In the genomic region with DNA sequence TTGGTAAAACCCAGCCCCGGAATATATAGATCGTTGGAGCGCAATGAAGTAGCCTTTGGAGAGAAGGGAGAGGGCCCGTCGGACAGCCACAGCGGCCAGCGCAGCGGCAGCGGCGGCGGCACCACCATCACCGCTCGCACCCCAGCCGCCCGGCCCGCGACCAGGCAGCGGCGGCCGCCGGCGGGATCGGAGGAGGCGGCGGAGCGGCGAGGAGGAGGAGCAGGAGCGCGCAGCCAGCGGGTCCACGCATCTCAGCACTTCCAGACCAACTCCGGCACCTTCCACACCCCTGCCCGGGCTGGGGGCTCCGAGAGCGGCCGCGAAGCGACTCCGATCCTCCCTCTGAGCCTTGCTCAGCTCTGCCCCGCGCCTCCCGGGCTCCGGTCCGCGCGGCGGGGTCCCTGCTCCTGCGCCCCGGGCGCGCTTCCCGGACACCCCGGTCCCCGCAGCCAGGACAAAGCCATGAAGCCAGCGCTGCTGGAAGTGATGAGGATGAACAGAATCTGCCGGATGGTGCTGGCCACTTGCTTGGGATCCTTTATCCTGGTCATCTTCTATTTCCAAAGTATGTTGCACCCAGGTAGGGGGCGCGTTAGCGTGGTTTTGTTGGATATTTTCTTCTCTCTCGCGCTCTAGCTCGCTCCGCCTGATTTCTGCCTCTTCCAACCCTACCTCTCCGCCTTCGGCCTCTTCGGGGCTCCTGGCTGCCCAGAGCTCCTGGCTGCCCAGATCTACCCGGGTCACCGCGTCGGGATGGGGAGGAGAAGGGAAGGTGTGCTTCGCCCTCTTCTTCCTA, we compare ENCODE assay signal across 1 cellular context.
A peak's percentile ranks its signal among the peaks of the same experiment; 100 is the strongest.
TF ChIP-seq lines count a peak whose summit lies in the region.

No MANE protein-coding gene starts in this region.

TF ChIP-seq in K562, 482 proteins besides CTCF, POLR2A, EP300 and RAD21 (continued from another document and continues in another):
- no peak for TF ChIP-seq BRCA1 (IDR thresholded peaks at IDR 0.05)
- TF ChIP-seq BRCA1 (CRISPR knock-in tag; IDR thresholded peaks at IDR 0.05): no peak
- TF ChIP-seq SRF (CRISPR knock-in tag; IDR thresholded peaks at IDR 0.05): no peak
- no peak for TF ChIP-seq FUS (optimal IDR thresholded peaks at IDR 0.05; ENCODE audit: low read depth, low read length)
- TF ChIP-seq CC2D1A (IDR thresholded peaks at IDR 0.05): peak; percentile 57; the same call in 1 of the 2 replicates
- TF ChIP-seq, protein P1, sequence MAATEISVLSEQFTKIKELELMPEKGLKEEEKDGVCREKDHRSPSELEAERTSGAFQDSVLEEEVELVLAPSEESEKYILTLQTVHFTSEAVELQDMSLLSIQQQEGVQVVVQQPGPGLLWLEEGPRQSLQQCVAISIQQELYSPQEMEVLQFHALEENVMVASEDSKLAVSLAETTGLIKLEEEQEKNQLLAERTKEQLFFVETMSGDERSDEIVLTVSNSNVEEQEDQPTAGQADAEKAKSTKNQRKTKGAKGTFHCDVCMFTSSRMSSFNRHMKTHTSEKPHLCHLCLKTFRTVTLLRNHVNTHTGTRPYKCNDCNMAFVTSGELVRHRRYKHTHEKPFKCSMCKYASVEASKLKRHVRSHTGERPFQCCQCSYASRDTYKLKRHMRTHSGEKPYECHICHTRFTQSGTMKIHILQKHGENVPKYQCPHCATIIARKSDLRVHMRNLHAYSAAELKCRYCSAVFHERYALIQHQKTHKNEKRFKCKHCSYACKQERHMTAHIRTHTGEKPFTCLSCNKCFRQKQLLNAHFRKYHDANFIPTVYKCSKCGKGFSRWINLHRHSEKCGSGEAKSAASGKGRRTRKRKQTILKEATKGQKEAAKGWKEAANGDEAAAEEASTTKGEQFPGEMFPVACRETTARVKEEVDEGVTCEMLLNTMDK (IDR thresholded peaks at IDR 0.05; ENCODE audit: borderline replicate concordance, insufficient read depth, low read depth, low read length, poor library complexity, severe bottlenecking): peak; percentile 87
- TF ChIP-seq ZNF24 (IDR thresholded peaks at IDR 0.05): 0 out of 2 replicates have a peak, but pooled peaks have one; percentile 2
- TF ChIP-seq, protein P2, sequence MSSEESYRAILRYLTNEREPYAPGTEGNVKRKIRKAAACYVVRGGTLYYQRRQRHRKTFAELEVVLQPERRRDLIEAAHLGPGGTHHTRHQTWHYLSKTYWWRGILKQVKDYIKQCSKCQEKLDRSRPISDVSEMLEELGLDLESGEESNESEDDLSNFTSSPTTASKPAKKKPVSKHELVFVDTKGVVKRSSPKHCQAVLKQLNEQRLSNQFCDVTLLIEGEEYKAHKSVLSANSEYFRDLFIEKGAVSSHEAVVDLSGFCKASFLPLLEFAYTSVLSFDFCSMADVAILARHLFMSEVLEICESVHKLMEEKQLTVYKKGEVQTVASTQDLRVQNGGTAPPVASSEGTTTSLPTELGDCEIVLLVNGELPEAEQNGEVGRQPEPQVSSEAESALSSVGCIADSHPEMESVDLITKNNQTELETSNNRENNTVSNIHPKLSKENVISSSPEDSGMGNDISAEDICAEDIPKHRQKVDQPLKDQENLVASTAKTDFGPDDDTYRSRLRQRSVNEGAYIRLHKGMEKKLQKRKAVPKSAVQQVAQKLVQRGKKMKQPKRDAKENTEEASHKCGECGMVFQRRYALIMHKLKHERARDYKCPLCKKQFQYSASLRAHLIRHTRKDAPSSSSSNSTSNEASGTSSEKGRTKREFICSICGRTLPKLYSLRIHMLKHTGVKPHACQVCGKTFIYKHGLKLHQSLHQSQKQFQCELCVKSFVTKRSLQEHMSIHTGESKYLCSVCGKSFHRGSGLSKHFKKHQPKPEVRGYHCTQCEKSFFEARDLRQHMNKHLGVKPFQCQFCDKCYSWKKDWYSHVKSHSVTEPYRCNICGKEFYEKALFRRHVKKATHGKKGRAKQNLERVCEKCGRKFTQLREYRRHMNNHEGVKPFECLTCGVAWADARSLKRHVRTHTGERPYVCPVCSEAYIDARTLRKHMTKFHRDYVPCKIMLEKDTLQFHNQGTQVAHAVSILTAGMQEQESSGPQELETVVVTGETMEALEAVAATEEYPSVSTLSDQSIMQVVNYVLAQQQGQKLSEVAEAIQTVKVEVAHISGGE (CRISPR knock-in tag; IDR thresholded peaks at IDR 0.05): 0 out of 6 replicates have a peak, but pooled peaks of 1 of the 3 experiments have one; percentile 36
- TF ChIP-seq SMARCE1 (IDR thresholded peaks at IDR 0.05): peak; percentile 76; the same call in 1 of the 2 replicates
- TF ChIP-seq PML (IDR thresholded peaks at IDR 0.05; ENCODE audit: low read length): peak; percentile 36; the same call in 1 of the 2 replicates
- no peak for TF ChIP-seq CHCHD3 (CRISPR knock-in tag; IDR thresholded peaks at IDR 0.05)
- TF ChIP-seq, protein P3, sequence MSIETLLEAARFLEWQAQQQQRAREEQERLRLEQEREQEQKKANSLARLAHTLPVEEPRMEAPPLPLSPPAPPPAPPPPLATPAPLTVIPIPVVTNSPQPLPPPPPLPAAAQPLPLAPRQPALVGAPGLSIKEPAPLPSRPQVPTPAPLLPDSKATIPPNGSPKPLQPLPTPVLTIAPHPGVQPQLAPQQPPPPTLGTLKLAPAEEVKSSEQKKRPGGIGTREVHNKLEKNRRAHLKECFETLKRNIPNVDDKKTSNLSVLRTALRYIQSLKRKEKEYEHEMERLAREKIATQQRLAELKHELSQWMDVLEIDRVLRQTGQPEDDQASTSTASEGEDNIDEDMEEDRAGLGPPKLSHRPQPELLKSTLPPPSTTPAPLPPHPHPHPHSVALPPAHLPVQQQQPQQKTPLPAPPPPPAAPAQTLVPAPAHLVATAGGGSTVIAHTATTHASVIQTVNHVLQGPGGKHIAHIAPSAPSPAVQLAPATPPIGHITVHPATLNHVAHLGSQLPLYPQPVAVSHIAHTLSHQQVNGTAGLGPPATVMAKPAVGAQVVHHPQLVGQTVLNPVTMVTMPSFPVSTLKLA (conservative IDR thresholded peaks at IDR 0.05): 0 out of 4 replicates have a peak, but pooled peaks of 1 of the 2 experiments have one; percentile 27
- TF ChIP-seq, protein P4, sequence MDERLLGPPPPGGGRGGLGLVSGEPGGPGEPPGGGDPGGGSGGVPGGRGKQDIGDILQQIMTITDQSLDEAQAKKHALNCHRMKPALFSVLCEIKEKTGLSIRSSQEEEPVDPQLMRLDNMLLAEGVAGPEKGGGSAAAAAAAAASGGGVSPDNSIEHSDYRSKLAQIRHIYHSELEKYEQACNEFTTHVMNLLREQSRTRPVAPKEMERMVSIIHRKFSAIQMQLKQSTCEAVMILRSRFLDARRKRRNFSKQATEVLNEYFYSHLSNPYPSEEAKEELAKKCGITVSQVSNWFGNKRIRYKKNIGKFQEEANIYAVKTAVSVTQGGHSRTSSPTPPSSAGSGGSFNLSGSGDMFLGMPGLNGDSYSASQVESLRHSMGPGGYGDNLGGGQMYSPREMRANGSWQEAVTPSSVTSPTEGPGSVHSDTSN (CRISPR knock-in tag; IDR thresholded peaks at IDR 0.05; ENCODE audit: low read depth): no peak
- TF ChIP-seq, protein P4 (tag; conservative IDR thresholded peaks at IDR 0.05; ENCODE audit: low read depth): no peak
- no peak for TF ChIP-seq ZNF696 (CRISPR knock-in tag; conservative IDR thresholded peaks at IDR 0.05)
- 0 out of 2 replicates have a peak, but pooled peaks have one; percentile 1 for TF ChIP-seq EP400 (IDR thresholded peaks at IDR 0.05)
- TF ChIP-seq POLR2G (IDR thresholded peaks at IDR 0.05; ENCODE audit: low read depth, low read length): peak; percentile 98
- TF ChIP-seq, protein P5, sequence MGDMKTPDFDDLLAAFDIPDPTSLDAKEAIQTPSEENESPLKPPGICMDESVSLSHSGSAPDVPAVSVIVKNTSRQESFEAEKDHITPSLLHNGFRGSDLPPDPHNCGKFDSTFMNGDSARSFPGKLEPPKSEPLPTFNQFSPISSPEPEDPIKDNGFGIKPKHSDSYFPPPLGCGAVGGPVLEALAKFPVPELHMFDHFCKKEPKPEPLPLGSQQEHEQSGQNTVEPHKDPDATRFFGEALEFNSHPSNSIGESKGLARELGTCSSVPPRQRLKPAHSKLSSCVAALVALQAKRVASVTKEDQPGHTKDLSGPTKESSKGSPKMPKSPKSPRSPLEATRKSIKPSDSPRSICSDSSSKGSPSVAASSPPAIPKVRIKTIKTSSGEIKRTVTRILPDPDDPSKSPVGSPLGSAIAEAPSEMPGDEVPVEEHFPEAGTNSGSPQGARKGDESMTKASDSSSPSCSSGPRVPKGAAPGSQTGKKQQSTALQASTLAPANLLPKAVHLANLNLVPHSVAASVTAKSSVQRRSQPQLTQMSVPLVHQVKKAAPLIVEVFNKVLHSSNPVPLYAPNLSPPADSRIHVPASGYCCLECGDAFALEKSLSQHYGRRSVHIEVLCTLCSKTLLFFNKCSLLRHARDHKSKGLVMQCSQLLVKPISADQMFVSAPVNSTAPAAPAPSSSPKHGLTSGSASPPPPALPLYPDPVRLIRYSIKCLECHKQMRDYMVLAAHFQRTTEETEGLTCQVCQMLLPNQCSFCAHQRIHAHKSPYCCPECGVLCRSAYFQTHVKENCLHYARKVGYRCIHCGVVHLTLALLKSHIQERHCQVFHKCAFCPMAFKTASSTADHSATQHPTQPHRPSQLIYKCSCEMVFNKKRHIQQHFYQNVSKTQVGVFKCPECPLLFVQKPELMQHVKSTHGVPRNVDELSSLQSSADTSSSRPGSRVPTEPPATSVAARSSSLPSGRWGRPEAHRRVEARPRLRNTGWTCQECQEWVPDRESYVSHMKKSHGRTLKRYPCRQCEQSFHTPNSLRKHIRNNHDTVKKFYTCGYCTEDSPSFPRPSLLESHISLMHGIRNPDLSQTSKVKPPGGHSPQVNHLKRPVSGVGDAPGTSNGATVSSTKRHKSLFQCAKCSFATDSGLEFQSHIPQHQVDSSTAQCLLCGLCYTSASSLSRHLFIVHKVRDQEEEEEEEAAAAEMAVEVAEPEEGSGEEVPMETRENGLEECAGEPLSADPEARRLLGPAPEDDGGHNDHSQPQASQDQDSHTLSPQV (IDR thresholded peaks at IDR 0.05): 0 out of 2 replicates have a peak, but pooled peaks have one; percentile 18
- TF ChIP-seq MTA3 (IDR thresholded peaks at IDR 0.05; ENCODE audit: borderline replicate concordance): no peak
- TF ChIP-seq NR2C2 (CRISPR knock-in tag; IDR thresholded peaks at IDR 0.05): no peak
- TF ChIP-seq NR2C2 (tag; IDR thresholded peaks at IDR 0.05): 0 out of 2 replicates have a peak, but pooled peaks have one; percentile 13
- peak; percentile 57 for TF ChIP-seq BRD9 (IDR thresholded peaks at IDR 0.05; ENCODE audit: low read depth, partially characterized antibody)
- TF ChIP-seq, protein P6, sequence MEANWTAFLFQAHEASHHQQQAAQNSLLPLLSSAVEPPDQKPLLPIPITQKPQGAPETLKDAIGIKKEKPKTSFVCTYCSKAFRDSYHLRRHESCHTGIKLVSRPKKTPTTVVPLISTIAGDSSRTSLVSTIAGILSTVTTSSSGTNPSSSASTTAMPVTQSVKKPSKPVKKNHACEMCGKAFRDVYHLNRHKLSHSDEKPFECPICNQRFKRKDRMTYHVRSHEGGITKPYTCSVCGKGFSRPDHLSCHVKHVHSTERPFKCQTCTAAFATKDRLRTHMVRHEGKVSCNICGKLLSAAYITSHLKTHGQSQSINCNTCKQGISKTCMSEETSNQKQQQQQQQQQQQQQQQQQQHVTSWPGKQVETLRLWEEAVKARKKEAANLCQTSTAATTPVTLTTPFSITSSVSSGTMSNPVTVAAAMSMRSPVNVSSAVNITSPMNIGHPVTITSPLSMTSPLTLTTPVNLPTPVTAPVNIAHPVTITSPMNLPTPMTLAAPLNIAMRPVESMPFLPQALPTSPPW (CRISPR knock-in tag; IDR thresholded peaks at IDR 0.05): 0 out of 2 replicates have a peak, but pooled peaks have one; percentile 47
- TF ChIP-seq NEUROD1 (IDR thresholded peaks at IDR 0.05; ENCODE audit: borderline replicate concordance, low read depth, low read length, partially characterized antibody): peak; percentile 8
- TF ChIP-seq, protein P7, sequence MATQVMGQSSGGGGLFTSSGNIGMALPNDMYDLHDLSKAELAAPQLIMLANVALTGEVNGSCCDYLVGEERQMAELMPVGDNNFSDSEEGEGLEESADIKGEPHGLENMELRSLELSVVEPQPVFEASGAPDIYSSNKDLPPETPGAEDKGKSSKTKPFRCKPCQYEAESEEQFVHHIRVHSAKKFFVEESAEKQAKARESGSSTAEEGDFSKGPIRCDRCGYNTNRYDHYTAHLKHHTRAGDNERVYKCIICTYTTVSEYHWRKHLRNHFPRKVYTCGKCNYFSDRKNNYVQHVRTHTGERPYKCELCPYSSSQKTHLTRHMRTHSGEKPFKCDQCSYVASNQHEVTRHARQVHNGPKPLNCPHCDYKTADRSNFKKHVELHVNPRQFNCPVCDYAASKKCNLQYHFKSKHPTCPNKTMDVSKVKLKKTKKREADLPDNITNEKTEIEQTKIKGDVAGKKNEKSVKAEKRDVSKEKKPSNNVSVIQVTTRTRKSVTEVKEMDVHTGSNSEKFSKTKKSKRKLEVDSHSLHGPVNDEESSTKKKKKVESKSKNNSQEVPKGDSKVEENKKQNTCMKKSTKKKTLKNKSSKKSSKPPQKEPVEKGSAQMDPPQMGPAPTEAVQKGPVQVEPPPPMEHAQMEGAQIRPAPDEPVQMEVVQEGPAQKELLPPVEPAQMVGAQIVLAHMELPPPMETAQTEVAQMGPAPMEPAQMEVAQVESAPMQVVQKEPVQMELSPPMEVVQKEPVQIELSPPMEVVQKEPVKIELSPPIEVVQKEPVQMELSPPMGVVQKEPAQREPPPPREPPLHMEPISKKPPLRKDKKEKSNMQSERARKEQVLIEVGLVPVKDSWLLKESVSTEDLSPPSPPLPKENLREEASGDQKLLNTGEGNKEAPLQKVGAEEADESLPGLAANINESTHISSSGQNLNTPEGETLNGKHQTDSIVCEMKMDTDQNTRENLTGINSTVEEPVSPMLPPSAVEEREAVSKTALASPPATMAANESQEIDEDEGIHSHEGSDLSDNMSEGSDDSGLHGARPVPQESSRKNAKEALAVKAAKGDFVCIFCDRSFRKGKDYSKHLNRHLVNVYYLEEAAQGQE (CRISPR knock-in tag; IDR thresholded peaks at IDR 0.05; ENCODE audit: low read depth): no peak
- peak; percentile 15 for TF ChIP-seq PHF20 (IDR thresholded peaks at IDR 0.05; ENCODE audit: partially characterized antibody)
- TF ChIP-seq KDM1A (IDR thresholded peaks at IDR 0.05): 0 out of 4 replicates have a peak, but pooled peaks of 1 of the 2 experiments have one; percentile 34
- TF ChIP-seq SUPT5H (IDR thresholded peaks at IDR 0.05): peak; percentile 57; the same call in 1 of the 2 replicates
- no peak for TF ChIP-seq SRSF3 (IDR thresholded peaks at IDR 0.05; ENCODE audit: insufficient read depth, low read length)
